In the genomic region with DNA sequence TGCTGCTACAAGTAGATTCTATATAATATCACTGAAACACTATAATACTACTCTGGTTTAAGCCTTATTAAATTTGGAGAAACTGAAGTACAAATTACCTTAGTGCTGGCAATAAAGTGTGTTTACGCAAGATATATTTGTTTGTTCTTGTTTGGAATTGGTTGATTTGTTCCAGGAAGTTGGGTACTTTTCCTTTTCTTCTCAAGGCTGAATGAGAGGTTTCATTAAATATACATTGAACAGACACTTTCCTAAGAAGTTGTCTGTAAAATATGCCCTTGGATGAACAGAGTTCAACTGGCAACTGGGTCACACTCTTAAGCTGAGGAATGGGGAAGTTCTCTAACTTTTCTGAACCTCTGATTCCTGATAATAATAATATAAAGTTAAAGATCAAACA, we compare ENCODE assay signal across 23 cellular contexts.
A peak's percentile ranks its signal among the peaks of the same experiment; 100 is the strongest.
DNase-seq lines count a peak whose midpoint lies in the region; TF ChIP-seq lines count a peak whose summit lies in the region.
"Had no signal": no experiment of that assay in that cellular context is flagged by ENCODE, and none has a peak within 500 bp of the region (broad histone marks: within the 10 kb centered on the region; RNA-seq: fewer than 3 reads in every experiment).

No MANE protein-coding gene starts in this region.

- no peaks in the 10 kb centered on the region for H3K4me1 Mint-ChIP-seq in neural progenitor cell
- H3K4me1 Mint-ChIP-seq: CD14-positive monocyte; CD8-positive, alpha-beta memory T cell had no signal

- H3K9ac ChIP-seq in neural progenitor cell: no peak overlapping the region
- H3K9ac ChIP-seq: BLaER1 treated with 17β-estradiol and CSF1 and Interleukin-3, amounts not matched to agents 10 nM and 100 nM; GM23248 had no signal

- peak overlapping the region; percentile 68 for H3K27ac ChIP-seq in 22Rv1
- H3K27ac ChIP-seq in VCaP: peak overlapping the region; percentile 29; the same call in 1 of the 2 replicates
- H3K27ac ChIP-seq in neural progenitor cell: no peak overlapping the region
- H3K27ac ChIP-seq: A549; BLaER1 treated with 17β-estradiol and CSF1 and Interleukin-3, amounts not matched to agents 10 nM and 100 nM; GM23248 had no signal

- H2AFZ ChIP-seq in neural progenitor cell (replicated peaks): peak overlapping the region; percentile 13

- H3K9me3 Mint-ChIP-seq in neural progenitor cell: peaks cover 10% of the 10 kb centered on the region

- H3K9me3 ChIP-seq in neural progenitor cell (ENCODE audit: low read depth): peaks cover 8% of the 10 kb centered on the region
- H3K9me3 ChIP-seq: A549, BE2C had no signal

- no peak overlapping the region for H3K27ac Mint-ChIP-seq in neural progenitor cell
- H3K27ac Mint-ChIP-seq: CD14-positive monocyte; CD4-positive, alpha-beta T cell; CD8-positive, alpha-beta memory T cell had no signal

- H3K27me3 Mint-ChIP-seq in neural progenitor cell (ENCODE audit: insufficient read depth, low read depth): no peaks in the 10 kb centered on the region
- H3K27me3 Mint-ChIP-seq: CD4-positive, alpha-beta T cell; CD8-positive, alpha-beta memory T cell had no signal

- H3K27me3 ChIP-seq in neural progenitor cell: no peaks in the 10 kb centered on the region
- H3K27me3 ChIP-seq: BE2C; BLaER1 treated with 17β-estradiol and CSF1 and Interleukin-3, amounts not matched to agents 10 nM and 100 nM had no signal

- DNase-seq in neural progenitor cell (ENCODE audit: low spot score): no peak
- DNase-seq in T-helper 9 cell: no peak
- DNase-seq in NCI-H82 (lab: John Stamatoyannopoulos, UW): no peak
- no peak for DNase-seq in NCI-H774 (lab: John Stamatoyannopoulos, UW)
- DNase-seq: 8988T; ACHN; AML-193; BE2C; CD4-positive, alpha-beta T cell; CD8-positive, alpha-beta memory T cell; DMS 273 treated with DMSO at 0.1 percent for 48 hours; DMS79; EL; GDM1; GM23248; H7; HCEC 1CT had no signal

- H3K36me3 ChIP-seq in neural progenitor cell: no peaks in the 10 kb centered on the region
- H3K36me3 ChIP-seq: BE2C; BLaER1 treated with 17β-estradiol and CSF1 and Interleukin-3, amounts not matched to agents 10 nM and 100 nM had no signal

- H4K20me1 ChIP-seq in neural progenitor cell (ENCODE audit: low read depth): no peaks in the 10 kb centered on the region
- H4K20me1 ChIP-seq: BLaER1 treated with 17β-estradiol and CSF1 and Interleukin-3, amounts not matched to agents 10 nM and 100 nM had no signal

- no peak overlapping the region for H3K4me2 ChIP-seq in neural progenitor cell
- H3K4me2 ChIP-seq: A549; BLaER1 treated with 17β-estradiol and CSF1 and Interleukin-3, amounts not matched to agents 10 nM and 100 nM had no signal

- TF ChIP-seq CTCF in 22Rv1 (IDR thresholded peaks at IDR 0.05): no peak
- TF ChIP-seq CTCF in VCaP (conservative IDR thresholded peaks at IDR 0.05): no peak
- no peak for TF ChIP-seq CTCF in neural progenitor cell (IDR thresholded peaks at IDR 0.05)

- peaks cover 5% of the 10 kb centered on the region for H3K36me3 Mint-ChIP-seq in neural progenitor cell
- H3K36me3 Mint-ChIP-seq: CD14-positive monocyte; CD8-positive, alpha-beta memory T cell had no signal

- H3F3A ChIP-seq in neural progenitor cell (ENCODE audit: low read depth): no peaks in the 10 kb centered on the region

- H3K79me2 ChIP-seq in neural progenitor cell (ENCODE audit: low read depth): no peaks in the 10 kb centered on the region

- H3K4me3 ChIP-seq in neural progenitor cell: no peak overlapping the region
- H3K4me3 ChIP-seq: A549; BLaER1 treated with 17β-estradiol and CSF1 and Interleukin-3, amounts not matched to agents 10 nM and 100 nM; GM12878; GM23248 had no signal

- peaks cover 11% of the 10 kb centered on the region for H3K4me1 ChIP-seq in neural progenitor cell
- H3K4me1 ChIP-seq: A549; BE2C; BLaER1 treated with 17β-estradiol and CSF1 and Interleukin-3, amounts not matched to agents 10 nM and 100 nM had no signal

- H3K4me3 Mint-ChIP-seq in neural progenitor cell: no peak overlapping the region
- H3K4me3 Mint-ChIP-seq: CD14-positive monocyte; CD4-positive, alpha-beta T cell; CD8-positive, alpha-beta memory T cell had no signal
